Comparison of ENCODE assay signal across 17 cellular contexts in the genomic region with DNA sequence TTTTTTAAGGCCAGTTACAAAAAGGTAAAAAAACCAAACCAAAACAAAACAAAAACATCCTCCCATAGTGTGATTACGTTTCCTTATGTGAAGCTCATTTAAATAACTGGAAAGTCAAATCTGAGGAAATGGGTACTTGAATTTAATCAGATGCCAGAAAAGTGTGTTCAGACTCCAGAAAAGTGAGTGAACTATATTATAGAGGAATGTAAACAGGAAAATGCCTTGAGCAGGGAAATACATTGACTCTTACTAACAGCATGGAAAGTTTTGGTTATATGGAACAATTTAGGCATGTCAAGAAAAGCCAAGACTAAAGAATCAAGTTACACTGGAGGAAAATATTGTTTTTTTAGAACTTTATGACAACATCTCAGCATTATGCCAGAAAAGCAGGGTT. TPM values are rescaled to one million over a fixed set of nuclear protein-coding genes. Genes with fewer than 3 reads are reported as not detected.
DNase-seq lines count a peak whose midpoint lies in the region; ATAC-seq and TF ChIP-seq lines count a peak whose summit lies in the region.
"Had no signal": no experiment of that assay in that cellular context is flagged by ENCODE, and none has a peak within 500 bp of the region (broad histone marks: within the 10 kb centered on the region; RNA-seq: fewer than 3 reads in every experiment).

No MANE protein-coding gene starts in this region.

- H3K9me3 ChIP-seq in MG63 (peaks cover 4% of the 10 kb centered on the region; the same call in 1 of the 2 replicates), upper lobe of left lung (no peaks in the 10 kb centered on the region)

- ATAC-seq in upper lobe of left lung (ENCODE audit: low FRiP score in 2 of 2): no peak
- ATAC-seq: activated CD8-positive, alpha-beta T cell treated with anti-CD3 and anti-CD28 coated beads, Interleukin-2, amount 10 ng/mL, durations not matched to agents 7 days and 5 days; effector memory CD8-positive, alpha-beta T cell; left lobe of liver had no signal

- no peak overlapping the region for H3K27ac ChIP-seq in coronary artery
- no peak overlapping the region for H3K27ac ChIP-seq in upper lobe of left lung
- H3K27ac ChIP-seq: tibial nerve had no signal

- no peak for TF ChIP-seq EP300 in upper lobe of left lung (IDR thresholded peaks at IDR 0.05)

- 27 to 35% methylated on average over 1 of the region's 1 CpG for WGBS in upper lobe of left lung, 2 donors

- no peaks in the 10 kb centered on the region for H3K27me3 ChIP-seq in MG63
- H3K27me3 ChIP-seq in upper lobe of left lung: no peaks in the 10 kb centered on the region
- H3K27me3 ChIP-seq: tibial nerve had no signal

- no peak for TF ChIP-seq POLR2A in upper lobe of left lung (IDR thresholded peaks at IDR 0.05)

- no peaks in the 10 kb centered on the region for H3K4me1 ChIP-seq in upper lobe of left lung

- DNase-seq in Daoy (ENCODE audit: low read depth) (peak; percentile 55), M059J (ENCODE audit: low read depth) (peak; percentile 28), amniotic stem cell (lab: John Stamatoyannopoulos, UW) (peak; percentile 78), iris pigment epithelial cell (ENCODE audit: low read depth) (peak; percentile 72), coronary artery (ENCODE audit: low spot score) (no peak), MG63 (no peak), upper lobe of left lung (no peak)
- DNase-seq in central memory CD4-positive, alpha-beta T cell: no peak
- DNase-seq: activated CD8-positive, alpha-beta T cell treated with anti-CD3 and anti-CD28 coated beads, Interleukin-2, amount 10 ng/mL, durations not matched to agents 7 days and 5 days; DMS79 treated with DMSO at 0.1 percent for 48 hours; effector memory CD8-positive, alpha-beta T cell; KG1; NCI-H526; SHP77; stimulated activated CD8-positive, alpha-beta memory T cell treated with anti-CD3 and anti-CD28 coated beads, Interleukin-4, amount 100 ng/mL, for 48 hours had no signal

- TF ChIP-seq CTCF in coronary artery (IDR thresholded peaks at IDR 0.05) (no peak), upper lobe of left lung (IDR thresholded peaks at IDR 0.05) (no peak)

- no peak overlapping the region for H3K4me3 ChIP-seq in coronary artery
- no peak overlapping the region for H3K4me3 ChIP-seq in MG63
- no peak overlapping the region for H3K4me3 ChIP-seq in upper lobe of left lung
- H3K4me3 ChIP-seq: tibial nerve had no signal

- H3K36me3 ChIP-seq in MG63: no peaks in the 10 kb centered on the region
- no peaks in the 10 kb centered on the region for H3K36me3 ChIP-seq in upper lobe of left lung
- H3K36me3 ChIP-seq: tibial nerve had no signal

RNA-seq across cellular contexts. Expression of a gene that starts 37.8 kb away (rescaled TPM):
- 57.2 and 65.3 TPM in 2 replicates for total RNA-seq in Daoy (2014; rRNA removed; shearing (Covaris generic))
- 24.9 and 35.0 TPM in 2 replicates for total RNA-seq in M059J (2014; rRNA removed; shearing (Covaris generic))
- 20.4 and 33.2 TPM in 2 replicates for total RNA-seq in MG63 (2014; rRNA removed; shearing (Covaris generic); ENCODE audit: low replicate concordance)
- total RNA-seq in upper lobe of left lung: 10 to 100 TPM; 12.2 to 45.6 (median 29.6) TPM

Comparison
In these comparisons a context has a peak if more than half of its experiments do, and no peak if none do; other contexts are left out.
1. DNase-seq: peak in Daoy (single experiment), M059J (single experiment), amniotic stem cell (single experiment) and iris pigment epithelial cell (single experiment); none in coronary artery (single experiment), MG63 (single experiment), central memory CD4-positive, alpha-beta T cell (single experiment) and upper lobe of left lung (0 of 2).